ENCODE assay signal across 17 cellular contexts in genomic region chr1:17498214-17498613, GRCh38. TPM values are rescaled to one million over a fixed set of nuclear protein-coding genes. Genes with fewer than 3 reads are reported as not detected.
"Had no signal": no experiment of that assay in that cellular context is flagged by ENCODE, and none has a peak within 500 bp of the region (broad histone marks: within the 10 kb centered on the region; RNA-seq: fewer than 3 reads in every experiment).

No MANE protein-coding gene starts in this region.

- H3K4me3 ChIP-seq: adrenal gland, gastroesophageal sphincter, heart right ventricle had no signal

- H3K36me3 ChIP-seq: adrenal gland, gastroesophageal sphincter, heart right ventricle had no signal

- H3K9me3 ChIP-seq: adrenal gland, gastroesophageal sphincter, heart right ventricle had no signal

- H3K4me3 Mint-ChIP-seq: activated CD4-positive, alpha-beta memory T cell treated with anti-CD3 and anti-CD28 coated beads, Interleukin-2, amount 10 ng/mL, durations not matched to agents 7 days and 5 days; activated naive CD4-positive, alpha-beta T cell treated with anti-CD3 and anti-CD28 coated beads, Interleukin-2, amount 50 U/mL, for 24 hours; activated T-cell treated with anti-CD3 and anti-CD28 coated beads, Interleukin-2, amount 50 U/mL, for 4 hours; endodermal cell; natural killer cell had no signal

- H3K27me3 ChIP-seq: adrenal gland, gastroesophageal sphincter had no signal

- DNase-seq: activated CD4-positive, alpha-beta memory T cell treated with anti-CD3 and anti-CD28 coated beads, Interleukin-2, amount 10 ng/mL, durations not matched to agents 7 days and 5 days; activated CD4-positive, alpha-beta T cell treated with anti-CD3 and anti-CD28 coated beads for 1 hour; activated effector memory CD4-positive, alpha-beta T cell treated with Interleukin-2 at 50 U/mL for 16 hours; activated T-cell treated with anti-CD3 and anti-CD28 coated beads, Interleukin-2, amount 50 U/mL, for 4 hours; adrenal gland; endodermal cell; heart right ventricle; left cardiac atrium; natural killer cell; stimulated activated CD4-positive, alpha-beta T cell treated with anti-CD3 and anti-CD28 coated beads, Interleukin-15, amount 100 ng/mL, for 24 hours; stimulated activated CD4-positive, alpha-beta T cell treated with anti-CD3 and anti-CD28 coated beads, Interleukin-4, amount 100 ng/mL, for 1 hour; stimulated activated naive CD4-positive, alpha-beta T cell treated with Interleukin-2 at 50 U/mL for 16 hours; substantia nigra had no signal

- H3K27ac Mint-ChIP-seq: activated CD4-positive, alpha-beta memory T cell treated with anti-CD3 and anti-CD28 coated beads, Interleukin-2, amount 10 ng/mL, durations not matched to agents 7 days and 5 days; activated naive CD4-positive, alpha-beta T cell treated with anti-CD3 and anti-CD28 coated beads, Interleukin-2, amount 50 U/mL, for 24 hours; endodermal cell; natural killer cell had no signal

- H3K9me3 Mint-ChIP-seq: activated CD4-positive, alpha-beta memory T cell treated with anti-CD3 and anti-CD28 coated beads, Interleukin-2, amount 10 ng/mL, durations not matched to agents 7 days and 5 days; activated naive CD4-positive, alpha-beta T cell treated with anti-CD3 and anti-CD28 coated beads, Interleukin-2, amount 50 U/mL, for 24 hours; natural killer cell had no signal

- H3K4me1 Mint-ChIP-seq: activated CD4-positive, alpha-beta memory T cell treated with anti-CD3 and anti-CD28 coated beads, Interleukin-2, amount 10 ng/mL, durations not matched to agents 7 days and 5 days; activated naive CD4-positive, alpha-beta T cell treated with anti-CD3 and anti-CD28 coated beads, Interleukin-2, amount 50 U/mL, for 24 hours; endodermal cell had no signal

- H3K27ac ChIP-seq: adrenal gland, gastroesophageal sphincter, heart right ventricle, VCaP had no signal

- H3K36me3 Mint-ChIP-seq: activated naive CD4-positive, alpha-beta T cell treated with anti-CD3 and anti-CD28 coated beads, Interleukin-2, amount 50 U/mL, for 24 hours; natural killer cell had no signal

RNA-seq across cellular contexts. Expression of gene ARHGEF10L, which starts 41.3 kb away (rescaled TPM):
- total RNA-seq: activated CD4-positive, alpha-beta memory T cell treated with anti-CD3 and anti-CD28 coated beads, Interleukin-2, amount 10 ng/mL, durations not matched to agents 7 days and 5 days; T-helper 1 cell treated with Interleukin-12 subunit alpha and Interleukin-12 subunit beta and Interleukin-4 antibody, amounts not matched to agents 30 ng/mL and 1 ng/mL, for 36 hours had no signal
